Comparison of ENCODE assay signal across 29 cellular contexts in genomic region chr4:132838244-132838643, GRCh38.
"Had no signal": no experiment of that assay in that cellular context is flagged by ENCODE, and none has a peak within 500 bp of the region (broad histone marks: within the 10 kb centered on the region; RNA-seq: fewer than 3 reads in every experiment).

No MANE protein-coding gene starts in this region.

- H3K36me3 ChIP-seq: colonic mucosa, esophagus muscularis mucosa, esophagus squamous epithelium, gastrocnemius medialis, gastroesophageal sphincter, heart left ventricle, heart right ventricle had no signal

- H3K27me3 ChIP-seq: colonic mucosa, dorsolateral prefrontal cortex, esophagus muscularis mucosa, esophagus squamous epithelium, foreskin keratinocyte, gastrocnemius medialis, gastroesophageal sphincter, heart left ventricle, heart right ventricle had no signal

- FAIRE-seq: colon, endometrium, endothelial cell of umbilical vein, frontal cortex had no signal

- H3K27ac Mint-ChIP-seq: dendritic cell treated with granulocyte-macrophage colony-stimulating factor and Interleukin-4, amounts not matched to agents 40 ng/mL and 50 ng/mL, for 4 days; effector memory CD8-positive, alpha-beta T cell; endodermal cell had no signal

- H3K4me3 ChIP-seq: colonic mucosa, coronary artery, dorsolateral prefrontal cortex, esophagus muscularis mucosa, esophagus squamous epithelium, gastrocnemius medialis, gastroesophageal sphincter, heart left ventricle, heart right ventricle had no signal

- ATAC-seq: effector memory CD8-positive, alpha-beta T cell; esophagus mucosa; foreskin keratinocyte; gastrocnemius medialis; gastroesophageal sphincter; heart left ventricle; heart right ventricle had no signal

- H3K4me1 Mint-ChIP-seq: endodermal cell had no signal

- H3K27ac ChIP-seq: colonic mucosa, coronary artery, dorsolateral prefrontal cortex, epithelial cell of prostate, esophagus muscularis mucosa, esophagus squamous epithelium, foreskin keratinocyte, gastrocnemius medialis, gastroesophageal sphincter, heart left ventricle, heart right ventricle had no signal

- H3K27me3 Mint-ChIP-seq: dendritic cell treated with granulocyte-macrophage colony-stimulating factor and Interleukin-4, amounts not matched to agents 40 ng/mL and 50 ng/mL, for 4 days; effector memory CD8-positive, alpha-beta T cell had no signal

- H3K4me1 ChIP-seq: colonic mucosa, esophagus muscularis mucosa, esophagus squamous epithelium, foreskin keratinocyte, gastrocnemius medialis, gastroesophageal sphincter, heart left ventricle, heart right ventricle had no signal

- H3K9me3 ChIP-seq: colonic mucosa, gastrocnemius medialis had no signal

- DNase-seq: colonic mucosa; cortex of kidney; dermis blood vessel endothelial cell; dorsolateral prefrontal cortex; effector CD4-positive, alpha-beta T cell; effector CD8-positive, alpha-beta T cell; effector memory CD4-positive, alpha-beta T cell; effector memory CD8-positive, alpha-beta T cell; endodermal cell; erythroblast; esophagus squamous epithelium; foreskin fibroblast; foreskin keratinocyte; foreskin melanocyte; gastrocnemius medialis; glutamatergic neuron; head of caudate nucleus; heart left ventricle; heart right ventricle had no signal

- H3K4me3 Mint-ChIP-seq: dendritic cell treated with granulocyte-macrophage colony-stimulating factor and Interleukin-4, amounts not matched to agents 40 ng/mL and 50 ng/mL, for 4 days; effector memory CD8-positive, alpha-beta T cell; endodermal cell had no signal
